ENCODE assay signal across 11 cellular contexts in genomic region chr1:223621312-223621734, GRCh38. TPM values are rescaled to one million over a fixed set of nuclear protein-coding genes. Genes with fewer than 3 reads are reported as not detected.
DNase-seq lines count a peak whose midpoint lies in the region; ATAC-seq and TF ChIP-seq lines count a peak whose summit lies in the region.
"Had no signal": no experiment of that assay in that cellular context is flagged by ENCODE, and none has a peak within 500 bp of the region (broad histone marks: within the 10 kb centered on the region; RNA-seq: fewer than 3 reads in every experiment).

No MANE protein-coding gene starts in this region.

- no peaks in the 10 kb centered on the region for H3K36me3 ChIP-seq in hepatocyte (replicated peaks; ENCODE audit: insufficient read depth, low read depth)
- H3K36me3 ChIP-seq: sigmoid colon had no signal

- H2AFZ ChIP-seq in hepatocyte: no peak overlapping the region

- H3K9me2 ChIP-seq in hepatocyte (replicated peaks; ENCODE audit: insufficient read depth): no peaks in the 10 kb centered on the region

- H3K27me3 ChIP-seq in hepatocyte: no peaks in the 10 kb centered on the region
- H3K27me3 ChIP-seq: sigmoid colon had no signal

- ATAC-seq in GM18502 (IDR thresholded peaks at IDR 0.05; ENCODE audit: poor library complexity, unreplicated experiment) (peak; percentile 95), GM21381 (IDR thresholded peaks at IDR 0.05; ENCODE audit: unreplicated experiment) (peak; percentile 88), HG03175 (IDR thresholded peaks at IDR 0.05; ENCODE audit: unreplicated experiment) (peak; percentile 94)

- no peaks in the 10 kb centered on the region for H3K9me3 ChIP-seq in hepatocyte (ENCODE audit: low read depth)
- H3K9me3 ChIP-seq: sigmoid colon had no signal

- DNase-seq in hepatocyte (ENCODE audit: low spot score) (no peak), COLO668 (lab: John Stamatoyannopoulos, UW; ENCODE audit: unreplicated experiment) (no peak), NCI-H146 treated with DMSO at 0.1 percent for 48 hours (lab: John Stamatoyannopoulos, UW; ENCODE audit: unreplicated experiment) (no peak), SW 1271 (lab: John Stamatoyannopoulos, UW) (no peak)
- no peak for DNase-seq in activated CD4-positive, CD25-positive, alpha-beta regulatory T cell (lab: John Stamatoyannopoulos, UW)
- DNase-seq: activated naive CD8-positive, alpha-beta T cell treated with anti-CD3 and anti-CD28 coated beads, Interleukin-2, amount 10 ng/mL, durations not matched to agents 7 days and 5 days; NCI-H345; sigmoid colon had no signal

- H3K4me3 ChIP-seq in hepatocyte: no peak overlapping the region
- H3K4me3 ChIP-seq: sigmoid colon had no signal

- TF ChIP-seq CTCF in hepatocyte (IDR thresholded peaks at IDR 0.05; ENCODE audit: poor library complexity): no peak

- peak overlapping the region; percentile 11 for H3K27ac ChIP-seq in hepatocyte
- H3K27ac ChIP-seq: sigmoid colon had no signal

- peaks cover 8% of the 10 kb centered on the region for H3K4me1 ChIP-seq in hepatocyte (ENCODE audit: insufficient read depth)
- H3K4me1 ChIP-seq: sigmoid colon had no signal

- H3K79me2 ChIP-seq in hepatocyte: no peaks in the 10 kb centered on the region

- no peak overlapping the region for H3K4me2 ChIP-seq in hepatocyte

- no peaks in the 10 kb centered on the region for H4K20me1 ChIP-seq in hepatocyte (ENCODE audit: insufficient read depth, poor library complexity, severe bottlenecking)

- WGBS in hepatocyte (ENCODE audit: low lambda C conversion rate, missing lambda C conversion rate): 81% methylated on average over 10 of the region's 10 CpGs

RNA-seq across cellular contexts. Expression of gene CAPN8, which starts 44.2 kb away (rescaled TPM):
- total RNA-seq in hepatocyte: 10.8 and 16.4 TPM in 2 replicates
- 18.0 and 28.6 TPM in 2 replicates for polyA plus RNA-seq in hepatocyte
